In the genomic region with DNA sequence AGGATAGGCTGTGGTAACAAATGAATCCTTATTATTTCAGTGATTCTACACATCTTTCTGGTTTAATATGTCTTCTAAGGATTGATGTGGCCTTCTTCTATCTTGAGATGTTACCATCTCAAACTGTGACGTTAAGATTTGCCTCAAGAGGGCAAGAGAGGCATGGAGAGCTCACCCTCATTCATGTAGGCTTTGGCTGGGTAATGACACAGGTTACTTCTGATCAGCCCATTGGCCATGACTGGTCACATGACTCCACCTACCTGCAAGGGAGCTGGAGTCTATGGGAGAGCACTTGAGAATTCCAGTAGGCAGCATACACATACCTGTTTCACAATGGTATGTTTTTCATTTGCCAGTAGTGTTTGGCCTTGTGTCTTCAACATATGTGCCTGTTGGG, we compare ENCODE assay signal across 14 cellular contexts. TPM values are rescaled to one million over a fixed set of nuclear protein-coding genes. Genes with fewer than 3 reads are reported as not detected.
A peak's percentile ranks its signal among the peaks of the same experiment; 100 is the strongest.
DNase-seq lines count a peak whose midpoint lies in the region; ATAC-seq and TF ChIP-seq lines count a peak whose summit lies in the region.
"Had no signal": no experiment of that assay in that cellular context is flagged by ENCODE, and none has a peak within 500 bp of the region (broad histone marks: within the 10 kb centered on the region; RNA-seq: fewer than 3 reads in every experiment).

No MANE protein-coding gene starts in this region.

- H3K9me3 ChIP-seq in A673 (ENCODE audit: low read depth, low read length, poor library complexity, severe bottlenecking), result no peaks in the 10 kb centered on the region
- H3K9me3 ChIP-seq in CD8-positive, alpha-beta T cell (ENCODE audit: low read length), result no peaks in the 10 kb centered on the region
- H3K9me3 ChIP-seq: HAP-1 had no signal

- ATAC-seq in CD8-positive, alpha-beta T cell, result peak; percentile 54
- no peak for ATAC-seq in HG03432 (IDR thresholded peaks at IDR 0.05; ENCODE audit: unreplicated experiment)

- H3K27me3 ChIP-seq in A673 (replicated peaks; ENCODE audit: insufficient read depth, low read depth, low read length, poor library complexity), result no peaks in the 10 kb centered on the region
- no peaks in the 10 kb centered on the region for H3K27me3 ChIP-seq in CD8-positive, alpha-beta T cell (ENCODE audit: insufficient read depth, low read length)

- H3K4me3 Mint-ChIP-seq in CD8-positive, alpha-beta T cell, result no peak overlapping the region

- peaks cover 76% of the 10 kb centered on the region for H3K4me1 ChIP-seq in A673 (ENCODE audit: insufficient read depth, low read length, poor library complexity, severe bottlenecking)
- H3K4me1 ChIP-seq in CD8-positive, alpha-beta T cell (ENCODE audit: insufficient read depth, low read length), result no peaks in the 10 kb centered on the region

- CTCF ChIA-PET in A673 (lab: Charles Lee) (no interaction called here), RWPE1 (lab: Yijun Ruan, JAX) (no interaction called here)
- CTCF ChIA-PET in CD8-positive, alpha-beta T cell (lab: Charles Lee), result interaction anchor here (0.6 to 1.0 kb wide), 3 partner anchors 115 to 177 kb away, joined by 3 read pairs; no protein-coding TSS in a partner anchor

- H3K4me3 ChIP-seq in A673 (ENCODE audit: low read depth, low read length, poor library complexity, severe bottlenecking) (no peak overlapping the region), epithelial cell of esophagus (ENCODE audit: low read length) (no peak overlapping the region)
- H3K4me3 ChIP-seq in CD8-positive, alpha-beta T cell (ENCODE audit: low read depth, low read length), result no peak overlapping the region
- H3K4me3 ChIP-seq: HAP-1 had no signal

- no peak overlapping the region for H3K27ac Mint-ChIP-seq in CD8-positive, alpha-beta T cell

- H3K27ac ChIP-seq in A673 (ENCODE audit: low read depth, low read length, poor library complexity, severe bottlenecking) (no peak overlapping the region), RWPE1 (no peak overlapping the region), caudate nucleus (ENCODE audit: low read depth, low read length) (no peak overlapping the region)
- no peak overlapping the region for H3K27ac ChIP-seq in CD8-positive, alpha-beta T cell (ENCODE audit: low read depth, low read length)

- intact Hi-C loops in A673 (cut with micrococcal nuclease; ENCODE audit: unreplicated experiment), result no loop called here
- intact Hi-C loops in CD8-positive, alpha-beta T cell (cut with DNase I, micrococcal nuclease), result loop anchor here in 1 of 2 experiments (2.0 to 10.0 kb wide), 2 partner anchors 177 to 325 kb away; no protein-coding TSS in a partner anchor

- no TSS peak for BruUV-seq in A673 (replicated peaks; lab: Mats Ljungman, UMichigan)

- H3K36me3 Mint-ChIP-seq in CD8-positive, alpha-beta T cell, result no peaks in the 10 kb centered on the region

- DNase-seq in A673 (ENCODE audit: low spot score) (no peak), RWPE1 (ENCODE audit: low spot score) (peak; percentile 29), epithelial cell of esophagus (ENCODE audit: low read depth) (peak; percentile 42), nucleus accumbens (lab: John Stamatoyannopoulos, UW) (no peak), KG1 (lab: John Stamatoyannopoulos, UW) (no peak), caudate nucleus (lab: John Stamatoyannopoulos, UW) (no peak)
- no peak for DNase-seq in CD8-positive, alpha-beta T cell
- DNase-seq: activated CD8-positive, alpha-beta memory T cell treated with anti-CD3 and anti-CD28 coated beads, Interleukin-2, amount 50 U/mL, for 48 hours; EL; IMR-90; NCI-H1092 treated with DMSO at 0.1 percent for 48 hours; posterior cingulate gyrus had no signal

- H3K27me3 Mint-ChIP-seq in CD8-positive, alpha-beta T cell (ENCODE audit: low read depth), result peaks cover under 1% of the 10 kb centered on the region

- H3K4me1 Mint-ChIP-seq in CD8-positive, alpha-beta T cell (ENCODE audit: low read depth), result peaks cover 4% of the 10 kb centered on the region

- H3K36me3 ChIP-seq in A673 (ENCODE audit: insufficient read depth, low read length, poor library complexity, severe bottlenecking), result no peaks in the 10 kb centered on the region
- no peaks in the 10 kb centered on the region for H3K36me3 ChIP-seq in CD8-positive, alpha-beta T cell (ENCODE audit: insufficient read depth, low read length)
- H3K36me3 ChIP-seq: HAP-1 had no signal

- no peaks in the 10 kb centered on the region for H3K9me3 Mint-ChIP-seq in CD8-positive, alpha-beta T cell

- POLR2A ChIA-PET in A673 (lab: Charles Lee; ENCODE audit: low non-redundant PET) (no interaction called here), RWPE1 (lab: Yijun Ruan, JAX; ENCODE audit: low non-redundant PET) (no interaction called here)
- POLR2A ChIA-PET in CD8-positive, alpha-beta T cell (lab: Charles Lee), result no interaction called here

- TF ChIP-seq CTCF in A673 (conservative IDR thresholded peaks at IDR 0.05; ENCODE audit: low read depth, low read length) (peak; percentile 32; the same call in 1 of the 2 replicates), RWPE1 (conservative IDR thresholded peaks at IDR 0.05; ENCODE audit: low read depth) (no peak), epithelial cell of esophagus (IDR thresholded peaks at IDR 0.05; ENCODE audit: insufficient read depth, low read depth, low read length, missing control alignments) (no peak)
- no peak for TF ChIP-seq CTCF in CD8-positive, alpha-beta T cell (IDR thresholded peaks at IDR 0.05)

RNA-seq across cellular contexts. Expression of a gene that starts 30.0 kb away (rescaled TPM):
- 39.2 and 42.6 TPM in 2 replicates for total RNA-seq in A673 (2021)
- 1 to 10 TPM; 3.4 TPM for total RNA-seq in CD8-positive, alpha-beta T cell

Comparison
In these comparisons a context has a peak if more than half of its experiments do, and no peak if none do; other contexts are left out.
1. DNase-seq: peak in RWPE1 (single experiment) and epithelial cell of esophagus (single experiment); none in A673 (single experiment), CD8-positive, alpha-beta T cell (0 of 7), nucleus accumbens (0 of 56), KG1 (single experiment) and caudate nucleus (0 of 61).